ENCODE assay signal across 1 cellular context in genomic region chr1:43969746-43970466, GRCh38.
TF ChIP-seq lines count a peak whose summit lies in the region.

DPH2 (plus strand) TSS chr1:43970010; CDS start chr1:43970176, 166 bp downstream.

TF ChIP-seq in K562, 482 proteins besides CTCF, POLR2A, EP300 and RAD21 (continued from another document and continues in another):
- peak; percentile 93 for TF ChIP-seq E2F8 (IDR thresholded peaks at IDR 0.05; ENCODE audit: low read depth, partially characterized antibody)
- 0 out of 2 replicates have a peak, but pooled peaks have one; percentile 26 for TF ChIP-seq TAF7 (tag; IDR thresholded peaks at IDR 0.05)
- no peak for TF ChIP-seq PHF21A (IDR thresholded peaks at IDR 0.05; ENCODE audit: borderline replicate concordance, low read depth)
- TF ChIP-seq ARID2 (IDR thresholded peaks at IDR 0.05) = no peak
- peak; percentile 92 for TF ChIP-seq ELF2 (CRISPR knock-in tag; IDR thresholded peaks at IDR 0.05)
- TF ChIP-seq SIN3B (IDR thresholded peaks at IDR 0.05; ENCODE audit: low read depth) = peak; percentile 88
- TF ChIP-seq ELF4 (CRISPR knock-in tag; IDR thresholded peaks at IDR 0.05) = 0 out of 2 replicates have a peak, but pooled peaks have one; percentile 26
- no peak for TF ChIP-seq HDAC6 (IDR thresholded peaks at IDR 0.05; ENCODE audit: low read depth, low read length)
- TF ChIP-seq RAD51 (IDR thresholded peaks at IDR 0.05; ENCODE audit: borderline replicate concordance, low read depth) = peak; percentile 39; the same call in 1 of the 2 replicates
- TF ChIP-seq ETV5 (CRISPR knock-in tag; IDR thresholded peaks at IDR 0.05; ENCODE audit: low read depth) = no peak
- TF ChIP-seq USF1 (CRISPR knock-in tag; IDR thresholded peaks at IDR 0.05) = peak; percentile 72
- peak; percentile 99 for TF ChIP-seq ARID4B (CRISPR knock-in tag; IDR thresholded peaks at IDR 0.05)
- peak in 1 of 2 experiments; percentile 47; a peak in 2 of 4 replicates for TF ChIP-seq NRF1 (conservative IDR thresholded peaks at IDR 0.05 in 1 of 2, IDR thresholded peaks at IDR 0.05 in 1 of 2)
- TF ChIP-seq GABPB2 (CRISPR knock-in tag; conservative IDR thresholded peaks at IDR 0.05) = no peak
- TF ChIP-seq ATF4 (CRISPR knock-in tag; IDR thresholded peaks at IDR 0.05) = no peak
- peak; percentile 92 for TF ChIP-seq ETS1 (conservative IDR thresholded peaks at IDR 0.05; ENCODE audit: control insufficient read depth, low read depth, low read length)
- peak; percentile 91 for TF ChIP-seq NFYB (IDR thresholded peaks at IDR 0.05; ENCODE audit: extremely low read depth, insufficient read length)
- peak; percentile 72; the same call in 1 of the 2 replicates for TF ChIP-seq POLR2G (IDR thresholded peaks at IDR 0.05; ENCODE audit: low read depth, low read length)
- no peak for TF ChIP-seq ATF1 (CRISPR knock-in tag; IDR thresholded peaks at IDR 0.05)
- peak; percentile 86 for TF ChIP-seq ATF1 (tag; IDR thresholded peaks at IDR 0.05)
- TF ChIP-seq ZNF766 (CRISPR knock-in tag; conservative IDR thresholded peaks at IDR 0.05) = 0 out of 2 replicates have a peak, but pooled peaks have one; percentile 49
- peak; percentile 75 for TF ChIP-seq RBFOX2 (IDR thresholded peaks at IDR 0.05; ENCODE audit: low read depth, low read length)
- peak in 1 of 2 experiments; percentile 77; a peak in 1 of 4 replicates for TF ChIP-seq FOXA3 (CRISPR knock-in tag; conservative IDR thresholded peaks at IDR 0.05 in 1 of 2, IDR thresholded peaks at IDR 0.05 in 1 of 2)
- TF ChIP-seq ZNF561 (CRISPR knock-in tag; conservative IDR thresholded peaks at IDR 0.05) = no peak; the same call in 1 of the 2 replicates
- peak; percentile 98 for TF ChIP-seq GABPA (tag; conservative IDR thresholded peaks at IDR 0.05; ENCODE audit: low read depth)
- TF ChIP-seq TEAD1 (CRISPR knock-in tag; IDR thresholded peaks at IDR 0.05) = 0 out of 4 replicates have a peak, but pooled peaks of 1 of the 2 experiments have one; percentile 67
- no peak for TF ChIP-seq GATAD2B (IDR thresholded peaks at IDR 0.05; ENCODE audit: borderline replicate concordance)
- peak; percentile 67; the same call in 1 of the 2 replicates for TF ChIP-seq CEBPZ (IDR thresholded peaks at IDR 0.05; ENCODE audit: borderline replicate concordance, low read depth, low read length)
- peak; percentile 97 for TF ChIP-seq MBD2 (IDR thresholded peaks at IDR 0.05; ENCODE audit: borderline replicate concordance, low read depth)
- TF ChIP-seq BMI1 (IDR thresholded peaks at IDR 0.05; ENCODE audit: low read length) = no peak
- peak; percentile 10; the same call in 1 of the 2 replicates for TF ChIP-seq ZKSCAN1 (IDR thresholded peaks at IDR 0.05; ENCODE audit: low read depth, low read length)
- no peak for TF ChIP-seq ZNF77 (CRISPR knock-in tag; IDR thresholded peaks at IDR 0.05)
- TF ChIP-seq OTX1 (CRISPR knock-in tag; IDR thresholded peaks at IDR 0.05) = 0 out of 2 replicates have a peak, but pooled peaks have one; percentile 22
- TF ChIP-seq CEBPG (CRISPR knock-in tag; IDR thresholded peaks at IDR 0.05) = no peak
- TF ChIP-seq CEBPG (tag; conservative IDR thresholded peaks at IDR 0.05 in 1 of 2, IDR thresholded peaks at IDR 0.05 in 1 of 2) = no peak
- TF ChIP-seq HDGF (IDR thresholded peaks at IDR 0.05) = 0 out of 2 replicates have a peak, but pooled peaks have one; percentile 6
- no peak for TF ChIP-seq ZFX (CRISPR knock-in tag; IDR thresholded peaks at IDR 0.05)
- peak; percentile 82 for TF ChIP-seq CREB3L1 (IDR thresholded peaks at IDR 0.05; ENCODE audit: borderline replicate concordance, low read depth)
- TF ChIP-seq MXD1 (CRISPR knock-in tag; IDR thresholded peaks at IDR 0.05; ENCODE audit: borderline replicate concordance, poor library complexity, severe bottlenecking) = peak; percentile 95
- no peak; the same call in 1 of the 2 replicates for TF ChIP-seq REST (CRISPR knock-in tag; IDR thresholded peaks at IDR 0.05; ENCODE audit: low read depth)
- TF ChIP-seq JUN (IDR thresholded peaks at IDR 0.05; ENCODE audit: borderline replicate concordance, low read depth, low read length) = peak; percentile 69; the same call in 1 of the 2 replicates
- 0 out of 2 replicates have a peak, but pooled peaks have one; percentile 35 for TF ChIP-seq JUN (CRISPR knock-in tag; IDR thresholded peaks at IDR 0.05; ENCODE audit: borderline replicate concordance)
- TF ChIP-seq ZNF165 (CRISPR knock-in tag; IDR thresholded peaks at IDR 0.05; ENCODE audit: borderline replicate concordance) = 0 out of 2 replicates have a peak, but pooled peaks have one; percentile 56
- TF ChIP-seq ZC3H11A (IDR thresholded peaks at IDR 0.05; ENCODE audit: low read depth, low read length) = no peak
